8 cellular contexts compared by ENCODE assay signal in the genomic region with DNA sequence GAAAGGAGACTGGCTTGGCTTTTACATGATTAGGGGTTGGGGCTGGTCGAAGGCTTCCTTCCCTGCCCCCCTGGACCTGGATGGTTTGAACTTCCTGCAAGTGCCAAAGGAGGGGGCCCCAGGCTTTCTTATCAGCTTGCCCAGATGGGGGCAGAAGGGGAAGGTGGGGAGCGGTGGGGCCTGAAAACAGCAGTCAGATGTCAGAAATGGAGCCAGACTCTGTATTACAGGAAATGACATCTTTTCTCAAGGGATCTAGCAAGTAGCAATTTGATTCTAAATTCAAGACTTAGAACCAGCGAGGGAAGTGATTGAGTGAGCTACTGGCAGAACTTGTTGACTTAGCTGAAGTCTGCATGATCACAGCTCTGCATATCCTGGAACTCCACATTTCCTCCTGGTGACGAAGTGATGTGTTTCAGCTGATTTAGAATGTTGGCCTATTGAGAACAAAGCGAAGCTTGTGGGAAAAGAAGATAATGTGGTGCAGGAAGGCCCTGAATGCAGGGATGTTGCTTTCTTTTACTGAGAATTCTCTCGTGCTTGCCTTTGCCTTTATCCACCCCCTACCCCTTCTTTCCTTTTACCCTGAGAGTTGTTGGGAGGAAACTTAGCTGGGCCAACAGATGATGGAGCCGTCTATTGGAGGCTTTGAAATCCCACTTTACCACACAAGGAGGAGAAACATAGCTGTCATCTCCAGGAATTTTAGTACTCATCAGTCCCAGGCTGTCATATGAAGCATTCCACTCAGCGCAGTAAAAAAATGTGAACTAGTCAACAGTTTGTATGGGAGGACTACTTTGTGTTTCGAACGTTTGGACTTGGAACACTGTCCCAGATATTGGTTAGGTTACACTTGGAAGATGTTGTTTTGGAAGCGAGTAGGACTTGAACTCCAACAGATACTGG. TPM values are rescaled to one million over a fixed set of nuclear protein-coding genes. Genes with fewer than 3 reads are reported as not detected.
DNase-seq lines count a peak whose midpoint lies in the region; ATAC-seq and FAIRE-seq lines count a peak whose summit lies in the region.

No MANE protein-coding gene starts in this region.

- peak overlapping the region; percentile 83 for H3K4me2 ChIP-seq in BLaER1

- peak overlapping the region; percentile 48 for H3K4me3 ChIP-seq in BLaER1

- FAIRE-seq in islet of Langerhans (lab: Jason Lieb, UNC) = peak; percentile 36

- no peaks in the 10 kb centered on the region for H3K27me3 Mint-ChIP-seq in activated naive CD8-positive, alpha-beta T cell treated with anti-CD3 and anti-CD28 coated beads for 36 hours

- no peaks in the 10 kb centered on the region for H3K9me3 Mint-ChIP-seq in activated naive CD8-positive, alpha-beta T cell treated with anti-CD3 and anti-CD28 coated beads for 36 hours

- H3K9me3 ChIP-seq in BLaER1 = peaks cover 8% of the 10 kb centered on the region

- peaks cover 8% of the 10 kb centered on the region for H3K36me3 ChIP-seq in BLaER1

- H3K9ac ChIP-seq in BLaER1 = peak overlapping the region; percentile 72

- no peaks in the 10 kb centered on the region for H3K27me3 ChIP-seq in BLaER1

- H3K27ac ChIP-seq in BLaER1 = peak overlapping the region; percentile 82

- DNase-seq in GM19238 (ENCODE audit: insufficient read length, low spot score) (peak; percentile 45), superior temporal gyrus (ENCODE audit: extremely low spot score) (peak; percentile 61), NCI-H1105 treated with DMSO at 0.1 percent for 48 hours (lab: John Stamatoyannopoulos, UW) (no peak), HK-2 (ENCODE audit: unreplicated experiment) (no peak)
- DNase-seq in activated naive CD8-positive, alpha-beta T cell treated with anti-CD3 and anti-CD28 coated beads for 36 hours = no peak

- peaks cover 80% of the 10 kb centered on the region for H3K4me1 ChIP-seq in BLaER1

- ATAC-seq in HG03175 (IDR thresholded peaks at IDR 0.05; ENCODE audit: unreplicated experiment) = peak; percentile 82

- H3K4me3 Mint-ChIP-seq in activated naive CD8-positive, alpha-beta T cell treated with anti-CD3 and anti-CD28 coated beads for 36 hours = peak overlapping the region; percentile 46

- peaks cover 54% of the 10 kb centered on the region for H4K20me1 ChIP-seq in BLaER1

- peak overlapping the region; percentile 83 for H3K27ac Mint-ChIP-seq in activated naive CD8-positive, alpha-beta T cell treated with anti-CD3 and anti-CD28 coated beads for 36 hours

- H3K36me3 Mint-ChIP-seq in activated naive CD8-positive, alpha-beta T cell treated with anti-CD3 and anti-CD28 coated beads for 36 hours = peaks cover 3% of the 10 kb centered on the region

- H3K4me1 Mint-ChIP-seq in activated naive CD8-positive, alpha-beta T cell treated with anti-CD3 and anti-CD28 coated beads for 36 hours = peaks cover 56% of the 10 kb centered on the region

RNA-seq across cellular contexts. Expression of gene CCNY, which starts 43.2 kb away (rescaled TPM):
- total RNA-seq in activated naive CD8-positive, alpha-beta T cell treated with anti-CD3 and anti-CD28 coated beads for 36 hours = 10 to 100 TPM; 52.1 to 55.2 TPM

Comparison
In these comparisons a context has a peak if more than half of its experiments do, and no peak if none do; other contexts are left out.
1. DNase-seq: peak in GM19238 (single experiment) and superior temporal gyrus (single experiment); none in activated naive CD8-positive, alpha-beta T cell treated with anti-CD3 and anti-CD28 coated beads for 36 hours (single experiment), NCI-H1105 treated with DMSO at 0.1 percent for 48 hours (single experiment) and HK-2 (single experiment).